ENCODE assay signal across 7 cellular contexts in the genomic region with DNA sequence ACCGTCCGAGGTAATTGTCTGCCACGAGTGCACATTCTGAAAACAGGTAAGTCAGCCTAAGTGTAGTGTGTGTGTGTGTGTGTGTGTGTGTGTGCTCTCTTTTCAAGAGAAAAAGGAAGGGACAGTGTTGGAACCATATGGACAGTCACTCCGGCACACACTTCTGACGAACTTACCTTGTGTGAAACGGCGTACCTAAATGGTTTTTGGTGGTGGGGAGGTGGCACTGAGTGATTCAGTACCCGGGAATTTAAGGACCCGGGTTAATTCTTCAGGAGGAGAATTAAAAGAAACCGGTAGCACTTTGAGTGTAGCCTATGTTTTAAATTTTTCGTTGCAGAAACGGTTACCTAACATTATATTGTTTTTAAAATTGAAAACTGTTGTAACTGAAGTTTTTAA. TPM values are rescaled to one million over a fixed set of nuclear protein-coding genes. Genes with fewer than 3 reads are reported as not detected.
DNase-seq lines count a peak whose midpoint lies in the region; ATAC-seq and TF ChIP-seq lines count a peak whose summit lies in the region.

No MANE protein-coding gene starts in this region.

- peaks cover 16% of the 10 kb centered on the region for H4K20me1 ChIP-seq in smooth muscle cell (ENCODE audit: low read depth)

- H3K27ac ChIP-seq in right atrium auricular region (peak overlapping the region; percentile 94 to 98), smooth muscle cell (ENCODE audit: low read depth) (peak overlapping the region; percentile 99)

- H3K36me3 ChIP-seq in right atrium auricular region (peaks cover 12% of the 10 kb centered on the region), smooth muscle cell (ENCODE audit: low read depth) (peaks cover 8% of the 10 kb centered on the region)

- TF ChIP-seq CTCF in activated B cell treated with CpG ODN at 0.5 μM for 24 hours (IDR thresholded peaks at IDR 0.05), result no peak
- TF ChIP-seq CTCF in right atrium auricular region (IDR thresholded peaks at IDR 0.05), result no peak
- TF ChIP-seq CTCF in smooth muscle cell (IDR thresholded peaks at IDR 0.05; ENCODE audit: borderline replicate concordance, insufficient read depth, poor library complexity, severe bottlenecking), result no peak

- H3K27me3 ChIP-seq in right atrium auricular region (no peaks in the 10 kb centered on the region), smooth muscle cell (ENCODE audit: low read depth) (no peaks in the 10 kb centered on the region)

- H3K27me3 Mint-ChIP-seq in activated B cell treated with CpG ODN at 0.5 μM for 24 hours, result no peaks in the 10 kb centered on the region

- H3K9me3 ChIP-seq in right atrium auricular region, result no peaks in the 10 kb centered on the region
- H3K9me3 ChIP-seq in smooth muscle cell (replicated peaks; ENCODE audit: low read depth), result no peaks in the 10 kb centered on the region

- peak overlapping the region; percentile 92 for H3K27ac Mint-ChIP-seq in activated B cell treated with CpG ODN at 0.5 μM for 24 hours

- peak overlapping the region; percentile 92 for H3K4me3 Mint-ChIP-seq in activated B cell treated with CpG ODN at 0.5 μM for 24 hours

- intact Hi-C loops in activated B cell treated with CpG ODN at 0.5 μM for 24 hours (cut with micrococcal nuclease), result loop anchor here (1.0 kb wide), 6 partner anchors 682 to 1621 kb away; a partner anchor contains a TSS

- peak overlapping the region; percentile 56 for H2AFZ ChIP-seq in smooth muscle cell (ENCODE audit: low read depth)

- H3K9me3 Mint-ChIP-seq in activated B cell treated with CpG ODN at 0.5 μM for 24 hours, result no peaks in the 10 kb centered on the region

- CTCF ChIA-PET in activated B cell treated with CpG ODN at 0.5 μM for 24 hours (lab: Charles Lee), result interaction anchor here (1.0 to 1.2 kb wide), 8 partner anchors 9 to 682 kb away, joined by 3 to 6 read pairs (median 4); no protein-coding TSS in a partner anchor

- H3K4me1 ChIP-seq in right atrium auricular region, result peaks cover 0 to 39% of the 10 kb centered on the region in 2 donors
- peaks cover 22% of the 10 kb centered on the region for H3K4me1 ChIP-seq in smooth muscle cell (ENCODE audit: low read depth)

- no peak for DNase-seq in activated B cell treated with CpG ODN at 0.5 μM for 24 hours
- no peak for DNase-seq in right atrium auricular region (ENCODE audit: low spot score)
- DNase-seq in smooth muscle cell (lab: John Stamatoyannopoulos, UW; ENCODE audit: unreplicated experiment), result no peak
- no peak for DNase-seq in MV-4-11 (lab: John Stamatoyannopoulos, UW)
- no peak for DNase-seq in central memory CD4-positive, alpha-beta T cell

- ATAC-seq in HG02938 (IDR thresholded peaks at IDR 0.05; ENCODE audit: unreplicated experiment) (peak; percentile 4), activated B cell treated with CpG ODN at 0.5 μM for 24 hours (ENCODE audit: low read depth) (peak; percentile 4), HG02840 (IDR thresholded peaks at IDR 0.05; ENCODE audit: low FRiP score, unreplicated experiment) (no peak)

- H3K9ac ChIP-seq in smooth muscle cell (ENCODE audit: low read depth), result peak overlapping the region; percentile 97

- POLR2A ChIA-PET in activated B cell treated with CpG ODN at 0.5 μM for 24 hours (lab: Charles Lee), result interaction anchor here (1.1 to 1.4 kb wide), 4 partner anchors 10 to 1621 kb away, joined by 3 to 14 read pairs (median 4); a partner anchor contains a TSS

- peak overlapping the region; percentile 98 for H3K4me2 ChIP-seq in smooth muscle cell

- no peaks in the 10 kb centered on the region for H3F3A ChIP-seq in smooth muscle cell (ENCODE audit: low read depth)

- under 1% methylated on average over 12 of the region's 12 CpGs for WGBS in smooth muscle cell (ENCODE audit: low lambda C conversion rate)

- H3K4me3 ChIP-seq in right atrium auricular region (peak overlapping the region; percentile 78 to 94), smooth muscle cell (peak overlapping the region; percentile 90)

- H3K36me3 Mint-ChIP-seq in activated B cell treated with CpG ODN at 0.5 μM for 24 hours (ENCODE audit: low read depth), result peaks cover 41% of the 10 kb centered on the region

- H3K4me1 Mint-ChIP-seq in activated B cell treated with CpG ODN at 0.5 μM for 24 hours, result peaks cover 30% of the 10 kb centered on the region

- peaks cover 85% of the 10 kb centered on the region for H3K79me2 ChIP-seq in smooth muscle cell (ENCODE audit: low read depth)

RNA-seq across cellular contexts. Expression of a gene that starts 0.3 kb away (rescaled TPM):
- total RNA-seq in activated B cell treated with CpG ODN at 0.5 μM for 24 hours (11.9 and 15.6 TPM in 2 replicates), right atrium auricular region (10 to 100 TPM; 10.2 to 12.1 TPM), smooth muscle cell (27.4 and 36.9 TPM in 2 replicates)
- polyA plus RNA-seq in smooth muscle cell, result 17.5 and 19.3 TPM in 2 replicates

RNA-seq across cellular contexts. Expression of a gene that starts 0.9 kb away (rescaled TPM):
- total RNA-seq in activated B cell treated with CpG ODN at 0.5 μM for 24 hours (112 and 125 TPM in 2 replicates), right atrium auricular region (10 to 100 TPM; 36.3 to 56.1 TPM), smooth muscle cell (61.8 and 71.2 TPM in 2 replicates)
- polyA plus RNA-seq in smooth muscle cell, result 43.9 and 71.1 TPM in 2 replicates
